12 cellular contexts compared by ENCODE assay signal in the genomic region with DNA sequence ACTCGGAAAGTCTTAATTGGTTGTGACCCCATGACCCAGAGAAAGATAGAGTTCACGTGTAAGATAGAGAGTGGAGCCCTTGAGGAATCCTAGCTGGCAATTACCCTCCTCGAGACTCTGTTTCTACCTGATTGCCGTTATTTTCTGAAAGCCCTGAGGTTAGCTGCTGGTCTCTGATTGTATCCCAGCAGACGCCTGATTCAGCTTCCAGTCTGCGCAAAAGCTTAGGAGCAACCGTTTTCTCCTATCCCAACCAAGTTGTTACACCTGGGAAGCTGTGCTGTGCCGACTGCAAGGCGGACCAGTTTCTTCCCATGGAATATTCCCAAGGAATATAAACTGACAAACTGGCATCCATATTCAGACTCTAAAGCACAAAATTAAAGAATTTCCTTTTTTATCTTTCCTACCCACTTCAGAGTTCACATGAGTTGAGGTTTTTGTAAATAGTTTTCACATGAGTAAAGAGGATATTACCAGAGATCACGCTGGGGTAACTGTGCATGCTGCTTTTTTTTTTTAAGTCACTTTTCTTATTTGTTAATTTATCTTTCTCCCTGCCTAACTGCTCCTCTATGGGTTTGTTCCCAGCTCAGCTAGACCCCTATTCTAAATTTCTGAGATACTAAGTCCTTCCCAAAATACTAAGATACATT. TPM values are rescaled to one million over a fixed set of nuclear protein-coding genes. Genes with fewer than 3 reads are reported as not detected.
DNase-seq lines count a peak whose midpoint lies in the region; ATAC-seq and TF ChIP-seq lines count a peak whose summit lies in the region.
"Had no signal": no experiment of that assay in that cellular context is flagged by ENCODE, and none has a peak within 500 bp of the region (broad histone marks: within the 10 kb centered on the region; RNA-seq: fewer than 3 reads in every experiment).

No MANE protein-coding gene starts in this region.

- no peak for TF ChIP-seq POLR2A in GM18505 (IDR thresholded peaks at IDR 0.05; ENCODE audit: borderline replicate concordance, extremely low read depth, insufficient read depth, insufficient read length)

- peak overlapping the region; percentile 86 for H3K27ac Mint-ChIP-seq in HFFc6

- no peak overlapping the region for H3K27ac ChIP-seq in thoracic aorta
- H3K27ac ChIP-seq: SJCRH30, suprapubic skin had no signal

- H3K4me3 Mint-ChIP-seq in HFFc6 = peak overlapping the region; percentile 97

- no peaks in the 10 kb centered on the region for H3K27me3 Mint-ChIP-seq in HFFc6 (ENCODE audit: insufficient read depth)

- DNase-seq in HFFc6 (peak; percentile 50), astrocyte of the cerebellum (ENCODE audit: low read depth) (peak; percentile 68), iPS-NIHi11 (ENCODE audit: low spot score) (peak; percentile 3), thoracic aorta (ENCODE audit: low spot score) (no peak), cerebellum (ENCODE audit: low spot score) (no peak), COLO668 (lab: John Stamatoyannopoulos, UW; ENCODE audit: unreplicated experiment) (no peak)
- DNase-seq: cerebellar nuclear complex, NCI-H1417 treated with DMSO at 0.1 percent for 48 hours had no signal

- H3K27me3 ChIP-seq in thoracic aorta (replicated peaks; ENCODE audit: insufficient read depth) = no peaks in the 10 kb centered on the region

- no peaks in the 10 kb centered on the region for H3K9me3 Mint-ChIP-seq in HFFc6

- H3K36me3 ChIP-seq in thoracic aorta = no peaks in the 10 kb centered on the region
- H3K36me3 ChIP-seq: SJCRH30, suprapubic skin had no signal

- TF ChIP-seq CTCF in HFFc6 (IDR thresholded peaks at IDR 0.05) (no peak), astrocyte of the cerebellum (IDR thresholded peaks at IDR 0.05; ENCODE audit: low read depth, low read length, missing control alignments) (no peak), thoracic aorta (IDR thresholded peaks at IDR 0.05) (no peak)

- no peaks in the 10 kb centered on the region for H3K9me3 ChIP-seq in thoracic aorta
- H3K9me3 ChIP-seq: SJCRH30, suprapubic skin had no signal

- ATAC-seq in thoracic aorta (ENCODE audit: insufficient number of reproducible peaks, low FRiP score, low read depth) (no peak), GM18505 (IDR thresholded peaks at IDR 0.05; ENCODE audit: unreplicated experiment) (no peak)
- ATAC-seq in activated CD4-positive, CD25-positive, alpha-beta regulatory T cell treated with anti-CD3 and anti-CD28 coated beads, Interleukin-2, amount 50 U/mL, for 24 hours = no peak

- peak overlapping the region; percentile 49 for H3K4me3 ChIP-seq in astrocyte of the cerebellum (ENCODE audit: low read depth, low read length)
- peak overlapping the region; percentile 80 for H3K4me3 ChIP-seq in thoracic aorta
- H3K4me3 ChIP-seq: SJCRH30 had no signal

- H3K4me1 Mint-ChIP-seq in HFFc6 (ENCODE audit: low read depth) = peaks cover 35% of the 10 kb centered on the region

- in situ Hi-C loops in astrocyte of the cerebellum (cut with HindIII; ENCODE audit: low sequenced_read_pairs) = no loop called here

- H3K36me3 Mint-ChIP-seq in HFFc6 (ENCODE audit: low read depth) = no peaks in the 10 kb centered on the region

- peaks cover 0 to 4% of the 10 kb centered on the region in 2 donors for H3K4me1 ChIP-seq in thoracic aorta (ENCODE audit: control insufficient read depth in 1 of 2, low read depth in 2 of 2)

RNA-seq across cellular contexts. Expression of a gene that starts 1.5 kb away (rescaled TPM):
- total RNA-seq in HFFc6 (2021; fragmentation: NEBNext Ultra II Directional; extraction: Animal tissue kit (Norgen Biotek cat#: 25700)) = 10 to 100 TPM; 14.3 to 17.5 (median 15.4) TPM
- 1 to 10 TPM; 7.1 to 7.6 TPM for total RNA-seq in thoracic aorta
- 10.8 TPM for total RNA-seq in cerebellum

Comparison
In these comparisons a context has a peak if more than half of its experiments do, and no peak if none do; other contexts are left out.
1. DNase-seq: peak in HFFc6 (single experiment), astrocyte of the cerebellum (single experiment) and iPS-NIHi11 (single experiment); none in thoracic aorta (single experiment), cerebellum (single experiment) and COLO668 (single experiment).